In the genomic region with DNA sequence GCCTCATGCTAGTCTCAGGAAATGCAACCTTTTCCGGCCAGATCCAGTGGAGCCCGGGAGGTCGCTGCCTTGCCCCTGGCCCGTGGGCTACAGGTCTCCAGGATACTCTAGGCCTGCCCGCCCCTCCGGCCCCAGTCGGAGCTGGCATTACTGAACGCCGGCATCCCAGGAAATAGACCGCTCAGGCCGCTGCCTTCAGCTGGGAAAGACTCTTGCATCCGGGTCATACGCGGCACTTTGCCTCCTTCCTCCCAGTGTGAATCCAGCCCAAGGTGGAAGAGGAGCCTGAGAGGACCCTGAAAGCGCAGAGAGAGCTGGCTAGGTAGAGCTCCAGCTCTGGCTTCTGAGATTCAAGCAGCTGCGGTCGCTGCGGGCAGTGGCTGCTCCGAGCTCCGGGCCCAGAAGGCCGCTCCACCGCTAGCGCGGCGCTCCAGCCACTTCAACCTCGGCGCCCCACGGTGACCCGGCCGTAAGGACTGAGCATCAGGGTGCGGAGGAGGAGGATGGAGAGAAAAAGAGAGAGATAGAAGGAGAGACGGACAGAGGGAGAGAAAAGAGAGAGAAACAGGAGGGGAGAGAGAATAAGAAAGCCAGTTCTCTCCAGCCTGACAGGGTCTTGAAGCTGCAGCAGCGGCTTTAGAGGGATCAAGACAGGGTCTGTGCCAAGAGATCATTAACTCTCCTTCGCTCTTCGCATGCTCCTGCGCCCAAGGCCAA, we compare ENCODE assay signal across 1 cellular context.
TF ChIP-seq lines count a peak whose summit lies in the region.

No MANE protein-coding gene starts in this region.

TF ChIP-seq in IMR-90, 13 proteins besides CTCF, POLR2A, EP300 and RAD21:
- TF ChIP-seq, protein P1, sequence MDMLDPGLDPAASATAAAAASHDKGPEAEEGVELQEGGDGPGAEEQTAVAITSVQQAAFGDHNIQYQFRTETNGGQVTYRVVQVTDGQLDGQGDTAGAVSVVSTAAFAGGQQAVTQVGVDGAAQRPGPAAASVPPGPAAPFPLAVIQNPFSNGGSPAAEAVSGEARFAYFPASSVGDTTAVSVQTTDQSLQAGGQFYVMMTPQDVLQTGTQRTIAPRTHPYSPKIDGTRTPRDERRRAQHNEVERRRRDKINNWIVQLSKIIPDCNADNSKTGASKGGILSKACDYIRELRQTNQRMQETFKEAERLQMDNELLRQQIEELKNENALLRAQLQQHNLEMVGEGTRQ (IDR thresholded peaks at IDR 0.05; ENCODE audit: low read depth, low read length) = no peak
- TF ChIP-seq NFE2L2 (IDR thresholded peaks at IDR 0.05; ENCODE audit: low read depth, low read length) (no peak), MAFK (IDR thresholded peaks at IDR 0.05; ENCODE audit: low read depth, low read length) (no peak), FOS (IDR thresholded peaks at IDR 0.05; ENCODE audit: low read depth, low read length) (no peak), BHLHE40 (IDR thresholded peaks at IDR 0.05; ENCODE audit: low read depth, low read length) (no peak), MAZ (IDR thresholded peaks at IDR 0.05; ENCODE audit: borderline replicate concordance, low read depth, low read length) (no peak), MXI1 (IDR thresholded peaks at IDR 0.05; ENCODE audit: borderline replicate concordance, low read depth, low read length) (no peak), SMC3 (IDR thresholded peaks at IDR 0.05; ENCODE audit: low read depth, low read length) (no peak), CEBPB (IDR thresholded peaks at IDR 0.05; ENCODE audit: low read depth, low read length) (no peak), CHD1 (IDR thresholded peaks at IDR 0.05; ENCODE audit: low read depth, low read length) (no peak), RFX5 (IDR thresholded peaks at IDR 0.05; ENCODE audit: low read depth, low read length) (no peak), RCOR1 (IDR thresholded peaks at IDR 0.05; ENCODE audit: insufficient replicate concordance, low read length) (no peak)
- TF ChIP-seq, protein P2, sequence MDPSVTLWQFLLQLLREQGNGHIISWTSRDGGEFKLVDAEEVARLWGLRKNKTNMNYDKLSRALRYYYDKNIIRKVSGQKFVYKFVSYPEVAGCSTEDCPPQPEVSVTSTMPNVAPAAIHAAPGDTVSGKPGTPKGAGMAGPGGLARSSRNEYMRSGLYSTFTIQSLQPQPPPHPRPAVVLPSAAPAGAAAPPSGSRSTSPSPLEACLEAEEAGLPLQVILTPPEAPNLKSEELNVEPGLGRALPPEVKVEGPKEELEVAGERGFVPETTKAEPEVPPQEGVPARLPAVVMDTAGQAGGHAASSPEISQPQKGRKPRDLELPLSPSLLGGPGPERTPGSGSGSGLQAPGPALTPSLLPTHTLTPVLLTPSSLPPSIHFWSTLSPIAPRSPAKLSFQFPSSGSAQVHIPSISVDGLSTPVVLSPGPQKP (IDR thresholded peaks at IDR 0.05; ENCODE audit: borderline replicate concordance, low read depth, low read length) = no peak
